ENCODE assay signal across 13 cellular contexts in genomic region chr17:45403906-45404490, GRCh38.
"Had no signal": no experiment of that assay in that cellular context is flagged by ENCODE, and none has a peak within 500 bp of the region (broad histone marks: within the 10 kb centered on the region; RNA-seq: fewer than 3 reads in every experiment).

No MANE protein-coding gene starts in this region.

- H2AFZ ChIP-seq: parathyroid adenoma had no signal

- H3K27me3 Mint-ChIP-seq: memory B cell had no signal

- H3K9me3 ChIP-seq: heart left ventricle, stomach, thoracic aorta had no signal

- H3K4me3 Mint-ChIP-seq: memory B cell, neural crest cell had no signal

- H3K36me3 ChIP-seq: thoracic aorta had no signal

- DNase-seq: activated CD4-positive, alpha-beta T cell treated with anti-CD3 and anti-CD28 coated beads, Interleukin-2, amount 50 U/mL, for 1 hour; activated gamma-delta T cell treated with Interleukin-2 at 50 U/mL for 16 hours; activated T-cell treated with anti-CD3 and anti-CD28 coated beads, Interleukin-2, amount 50 U/mL, for 48 hours; stimulated activated CD4-positive, alpha-beta T cell treated with anti-CD3 and anti-CD28 coated beads, Interleukin-4, amount 100 ng/mL, for 1 hour; stimulated activated CD8-positive, alpha-beta memory T cell treated with anti-CD3 and anti-CD28 coated beads, Interleukin-4, amount 100 ng/mL, for 48 hours; stomach; T-helper 1 cell had no signal

- H3K4me1 ChIP-seq: parathyroid adenoma had no signal

- H3K27me3 ChIP-seq: heart left ventricle, stomach had no signal

- H3K9ac ChIP-seq: parathyroid adenoma had no signal

- H3K79me2 ChIP-seq: parathyroid adenoma had no signal

- H3K9me3 Mint-ChIP-seq: memory B cell, neural crest cell, WTC11 had no signal

- H3K27ac ChIP-seq: heart left ventricle, parathyroid adenoma, stomach, thoracic aorta had no signal

- H3K4me3 ChIP-seq: heart left ventricle, stomach, thoracic aorta had no signal
